ENCODE assay signal across 11 cellular contexts in the genomic region with DNA sequence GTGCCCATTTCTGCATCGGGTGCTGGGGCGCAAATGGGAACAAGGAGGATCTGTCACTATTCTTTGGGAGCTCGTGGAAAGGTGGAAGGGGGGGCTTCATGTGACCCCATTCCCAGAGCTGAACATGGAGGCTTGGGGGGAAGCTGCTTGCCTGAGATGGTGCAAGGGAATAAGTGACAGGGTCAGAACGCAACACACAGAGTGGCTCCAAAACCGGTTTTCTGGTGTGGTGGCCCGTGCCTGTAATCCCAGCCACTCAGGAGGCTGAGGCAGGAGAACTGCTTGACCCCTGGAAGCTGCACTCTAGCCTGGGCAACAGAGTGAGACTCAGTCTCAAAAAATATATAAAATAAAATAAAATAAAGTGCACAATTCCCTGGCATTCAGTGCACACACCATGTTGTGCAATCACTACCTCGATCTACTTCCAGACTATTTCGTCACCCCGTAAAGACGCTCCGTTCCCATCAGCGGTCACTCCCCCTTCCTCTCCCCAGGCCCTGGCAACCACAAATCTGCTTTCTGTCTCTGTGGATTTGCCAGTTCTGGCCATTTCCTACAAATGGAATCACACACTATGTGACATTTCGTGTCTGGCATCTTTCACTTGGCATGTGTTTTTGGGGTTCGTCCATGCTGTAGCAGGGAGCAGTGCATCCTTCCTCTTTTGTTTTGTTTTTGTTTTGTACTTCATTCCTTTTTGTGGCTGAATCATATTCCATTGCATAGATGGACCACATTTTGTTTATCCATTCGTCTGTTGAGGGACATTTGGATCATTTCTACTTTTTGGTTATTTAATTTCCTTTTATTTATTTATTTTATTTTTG. TPM values are rescaled to one million over a fixed set of nuclear protein-coding genes. Genes with fewer than 3 reads are reported as not detected.
DNase-seq lines count a peak whose midpoint lies in the region; ATAC-seq and TF ChIP-seq lines count a peak whose summit lies in the region.
"Had no signal": no experiment of that assay in that cellular context is flagged by ENCODE, and none has a peak within 500 bp of the region (broad histone marks: within the 10 kb centered on the region; RNA-seq: fewer than 3 reads in every experiment).

No MANE protein-coding gene starts in this region.

- DNase-seq in AG09309 (ENCODE audit: low read depth) (peak; percentile 82), MV-4-11 (lab: John Stamatoyannopoulos, UW) (peak; percentile 92), non-pigmented ciliary epithelial cell (ENCODE audit: low read depth) (peak; percentile 30), putamen (ENCODE audit: low spot score) (no peak)
- no peak for DNase-seq in activated T-cell treated with anti-CD3 and anti-CD28 coated beads, Interleukin-2, amount 50 U/mL, for 24 hours
- no peak for DNase-seq in activated CD4-positive, alpha-beta T cell treated with anti-CD3 and anti-CD28 coated beads, Interleukin-2, amount 50 U/mL, for 1 hour
- DNase-seq: Calu3 had no signal

- H3K36me3 Mint-ChIP-seq in activated T-cell treated with anti-CD3 and anti-CD28 coated beads, Interleukin-2, amount 50 U/mL, for 24 hours (ENCODE audit: low read depth): no peaks in the 10 kb centered on the region

- no peak overlapping the region for H3K27ac Mint-ChIP-seq in activated T-cell treated with anti-CD3 and anti-CD28 coated beads, Interleukin-2, amount 50 U/mL, for 24 hours

- peak; percentile 65 for ATAC-seq in esophagus mucosa
- ATAC-seq in HG03097 (IDR thresholded peaks at IDR 0.05; ENCODE audit: low FRiP score, unreplicated experiment): no peak

- H3K27me3 Mint-ChIP-seq in activated T-cell treated with anti-CD3 and anti-CD28 coated beads, Interleukin-2, amount 50 U/mL, for 24 hours: peaks cover 15% of the 10 kb centered on the region

- no peaks in the 10 kb centered on the region for H3K9me3 Mint-ChIP-seq in activated T-cell treated with anti-CD3 and anti-CD28 coated beads, Interleukin-2, amount 50 U/mL, for 24 hours

- H3K4me1 Mint-ChIP-seq in activated T-cell treated with anti-CD3 and anti-CD28 coated beads, Interleukin-2, amount 50 U/mL, for 24 hours (ENCODE audit: low read depth): peaks cover 3% of the 10 kb centered on the region

- no peak for TF ChIP-seq CTCF in AG09309 (IDR thresholded peaks at IDR 0.05; ENCODE audit: control insufficient read depth, insufficient read depth, low read depth, low read length, missing control alignments)

- H3K4me3 Mint-ChIP-seq in activated T-cell treated with anti-CD3 and anti-CD28 coated beads, Interleukin-2, amount 50 U/mL, for 24 hours: no peak overlapping the region

- H3K4me3 ChIP-seq in AG09309 (ENCODE audit: control insufficient read depth, low read depth, low read length): no peak overlapping the region; the same call in 1 of the 2 replicates
- H3K4me3 ChIP-seq: SK-N-MC had no signal

RNA-seq across cellular contexts. Expression of gene COMP, which starts 18.3 kb away (rescaled TPM):
- 0.16 TPM for total RNA-seq in esophagus mucosa
- total RNA-seq: Calu3, dermis microvascular lymphatic vessel endothelial cell had no signal

RNA-seq across cellular contexts. Expression of gene UPF1, which starts 22.4 kb away (rescaled TPM):
- total RNA-seq in esophagus mucosa: 38.4 TPM

Comparison
In these comparisons a context has a peak if more than half of its experiments do, and no peak if none do; other contexts are left out.
1. DNase-seq: peak in AG09309 (single experiment), MV-4-11 (single experiment) and non-pigmented ciliary epithelial cell (single experiment); none in activated T-cell treated with anti-CD3 and anti-CD28 coated beads, Interleukin-2, amount 50 U/mL, for 24 hours (single experiment), activated CD4-positive, alpha-beta T cell treated with anti-CD3 and anti-CD28 coated beads, Interleukin-2, amount 50 U/mL, for 1 hour (single experiment) and putamen (single experiment).